1 cellular context compared by ENCODE assay signal in genomic region chr19:7902796-7903243, GRCh38.
TF ChIP-seq lines count a peak whose summit lies in the region.

No MANE protein-coding gene starts in this region.

TF ChIP-seq in GM23338, 12 proteins besides CTCF, POLR2A, EP300 and RAD21 (continued from another document):
- TF ChIP-seq REST (IDR thresholded peaks at IDR 0.05; ENCODE audit: unreplicated experiment) (no peak), ZNF331 (CRISPR knock-in tag; IDR thresholded peaks at IDR 0.05; ENCODE audit: low read depth) (no peak), EZH2 (IDR thresholded peaks at IDR 0.05; ENCODE audit: low read depth, unreplicated experiment) (no peak), ETS1 (IDR thresholded peaks at IDR 0.05) (no peak), POLR2AphosphoS5 (IDR thresholded peaks at IDR 0.05; ENCODE audit: low read depth) (no peak)
